In genomic region chr2:230898661-230899091, GRCh38 we compare ENCODE assay signal across 2 cellular contexts.
TF ChIP-seq lines count a peak whose summit lies in the region.

No MANE protein-coding gene starts in this region.

TF ChIP-seq in H1, 55 proteins besides CTCF, POLR2A, EP300 and RAD21:
- TF ChIP-seq, protein P1, sequence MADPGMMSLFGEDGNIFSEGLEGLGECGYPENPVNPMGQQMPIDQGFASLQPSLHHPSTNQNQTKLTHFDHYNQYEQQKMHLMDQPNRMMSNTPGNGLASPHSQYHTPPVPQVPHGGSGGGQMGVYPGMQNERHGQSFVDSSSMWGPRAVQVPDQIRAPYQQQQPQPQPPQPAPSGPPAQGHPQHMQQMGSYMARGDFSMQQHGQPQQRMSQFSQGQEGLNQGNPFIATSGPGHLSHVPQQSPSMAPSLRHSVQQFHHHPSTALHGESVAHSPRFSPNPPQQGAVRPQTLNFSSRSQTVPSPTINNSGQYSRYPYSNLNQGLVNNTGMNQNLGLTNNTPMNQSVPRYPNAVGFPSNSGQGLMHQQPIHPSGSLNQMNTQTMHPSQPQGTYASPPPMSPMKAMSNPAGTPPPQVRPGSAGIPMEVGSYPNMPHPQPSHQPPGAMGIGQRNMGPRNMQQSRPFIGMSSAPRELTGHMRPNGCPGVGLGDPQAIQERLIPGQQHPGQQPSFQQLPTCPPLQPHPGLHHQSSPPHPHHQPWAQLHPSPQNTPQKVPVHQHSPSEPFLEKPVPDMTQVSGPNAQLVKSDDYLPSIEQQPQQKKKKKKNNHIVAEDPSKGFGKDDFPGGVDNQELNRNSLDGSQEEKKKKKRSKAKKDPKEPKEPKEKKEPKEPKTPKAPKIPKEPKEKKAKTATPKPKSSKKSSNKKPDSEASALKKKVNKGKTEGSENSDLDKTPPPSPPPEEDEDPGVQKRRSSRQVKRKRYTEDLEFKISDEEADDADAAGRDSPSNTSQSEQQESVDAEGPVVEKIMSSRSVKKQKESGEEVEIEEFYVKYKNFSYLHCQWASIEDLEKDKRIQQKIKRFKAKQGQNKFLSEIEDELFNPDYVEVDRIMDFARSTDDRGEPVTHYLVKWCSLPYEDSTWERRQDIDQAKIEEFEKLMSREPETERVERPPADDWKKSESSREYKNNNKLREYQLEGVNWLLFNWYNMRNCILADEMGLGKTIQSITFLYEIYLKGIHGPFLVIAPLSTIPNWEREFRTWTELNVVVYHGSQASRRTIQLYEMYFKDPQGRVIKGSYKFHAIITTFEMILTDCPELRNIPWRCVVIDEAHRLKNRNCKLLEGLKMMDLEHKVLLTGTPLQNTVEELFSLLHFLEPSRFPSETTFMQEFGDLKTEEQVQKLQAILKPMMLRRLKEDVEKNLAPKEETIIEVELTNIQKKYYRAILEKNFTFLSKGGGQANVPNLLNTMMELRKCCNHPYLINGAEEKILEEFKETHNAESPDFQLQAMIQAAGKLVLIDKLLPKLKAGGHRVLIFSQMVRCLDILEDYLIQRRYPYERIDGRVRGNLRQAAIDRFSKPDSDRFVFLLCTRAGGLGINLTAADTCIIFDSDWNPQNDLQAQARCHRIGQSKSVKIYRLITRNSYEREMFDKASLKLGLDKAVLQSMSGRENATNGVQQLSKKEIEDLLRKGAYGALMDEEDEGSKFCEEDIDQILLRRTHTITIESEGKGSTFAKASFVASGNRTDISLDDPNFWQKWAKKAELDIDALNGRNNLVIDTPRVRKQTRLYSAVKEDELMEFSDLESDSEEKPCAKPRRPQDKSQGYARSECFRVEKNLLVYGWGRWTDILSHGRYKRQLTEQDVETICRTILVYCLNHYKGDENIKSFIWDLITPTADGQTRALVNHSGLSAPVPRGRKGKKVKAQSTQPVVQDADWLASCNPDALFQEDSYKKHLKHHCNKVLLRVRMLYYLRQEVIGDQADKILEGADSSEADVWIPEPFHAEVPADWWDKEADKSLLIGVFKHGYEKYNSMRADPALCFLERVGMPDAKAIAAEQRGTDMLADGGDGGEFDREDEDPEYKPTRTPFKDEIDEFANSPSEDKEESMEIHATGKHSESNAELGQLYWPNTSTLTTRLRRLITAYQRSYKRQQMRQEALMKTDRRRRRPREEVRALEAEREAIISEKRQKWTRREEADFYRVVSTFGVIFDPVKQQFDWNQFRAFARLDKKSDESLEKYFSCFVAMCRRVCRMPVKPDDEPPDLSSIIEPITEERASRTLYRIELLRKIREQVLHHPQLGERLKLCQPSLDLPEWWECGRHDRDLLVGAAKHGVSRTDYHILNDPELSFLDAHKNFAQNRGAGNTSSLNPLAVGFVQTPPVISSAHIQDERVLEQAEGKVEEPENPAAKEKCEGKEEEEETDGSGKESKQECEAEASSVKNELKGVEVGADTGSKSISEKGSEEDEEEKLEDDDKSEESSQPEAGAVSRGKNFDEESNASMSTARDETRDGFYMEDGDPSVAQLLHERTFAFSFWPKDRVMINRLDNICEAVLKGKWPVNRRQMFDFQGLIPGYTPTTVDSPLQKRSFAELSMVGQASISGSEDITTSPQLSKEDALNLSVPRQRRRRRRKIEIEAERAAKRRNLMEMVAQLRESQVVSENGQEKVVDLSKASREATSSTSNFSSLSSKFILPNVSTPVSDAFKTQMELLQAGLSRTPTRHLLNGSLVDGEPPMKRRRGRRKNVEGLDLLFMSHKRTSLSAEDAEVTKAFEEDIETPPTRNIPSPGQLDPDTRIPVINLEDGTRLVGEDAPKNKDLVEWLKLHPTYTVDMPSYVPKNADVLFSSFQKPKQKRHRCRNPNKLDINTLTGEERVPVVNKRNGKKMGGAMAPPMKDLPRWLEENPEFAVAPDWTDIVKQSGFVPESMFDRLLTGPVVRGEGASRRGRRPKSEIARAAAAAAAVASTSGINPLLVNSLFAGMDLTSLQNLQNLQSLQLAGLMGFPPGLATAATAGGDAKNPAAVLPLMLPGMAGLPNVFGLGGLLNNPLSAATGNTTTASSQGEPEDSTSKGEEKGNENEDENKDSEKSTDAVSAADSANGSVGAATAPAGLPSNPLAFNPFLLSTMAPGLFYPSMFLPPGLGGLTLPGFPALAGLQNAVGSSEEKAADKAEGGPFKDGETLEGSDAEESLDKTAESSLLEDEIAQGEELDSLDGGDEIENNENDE (IDR thresholded peaks at IDR 0.05; ENCODE audit: insufficient replicate concordance, low read length): no peak
- TF ChIP-seq SP2 (IDR thresholded peaks at IDR 0.05; ENCODE audit: low read length): no peak
- no peak for TF ChIP-seq HDAC2 (IDR thresholded peaks at IDR 0.05; ENCODE audit: borderline replicate concordance in 1 of 2, low read depth in 2 of 2, low read length in 2 of 2)
- TF ChIP-seq RFX5 (IDR thresholded peaks at IDR 0.05; ENCODE audit: borderline replicate concordance, low read depth, low read length): no peak
- TF ChIP-seq RNF2 (IDR thresholded peaks at IDR 0.05; ENCODE audit: borderline replicate concordance, low read depth, low read length, missing control alignments, poor library complexity, severe bottlenecking): no peak
- TF ChIP-seq, protein P2, sequence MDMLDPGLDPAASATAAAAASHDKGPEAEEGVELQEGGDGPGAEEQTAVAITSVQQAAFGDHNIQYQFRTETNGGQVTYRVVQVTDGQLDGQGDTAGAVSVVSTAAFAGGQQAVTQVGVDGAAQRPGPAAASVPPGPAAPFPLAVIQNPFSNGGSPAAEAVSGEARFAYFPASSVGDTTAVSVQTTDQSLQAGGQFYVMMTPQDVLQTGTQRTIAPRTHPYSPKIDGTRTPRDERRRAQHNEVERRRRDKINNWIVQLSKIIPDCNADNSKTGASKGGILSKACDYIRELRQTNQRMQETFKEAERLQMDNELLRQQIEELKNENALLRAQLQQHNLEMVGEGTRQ (IDR thresholded peaks at IDR 0.05; ENCODE audit: low read length): no peak
- TF ChIP-seq CBX8 (IDR thresholded peaks at IDR 0.05; ENCODE audit: borderline replicate concordance, low read depth, low read length): no peak
- no peak for TF ChIP-seq KDM4A (IDR thresholded peaks at IDR 0.05; ENCODE audit: low read depth, low read length, severe bottlenecking)
- no peak for TF ChIP-seq CHD2 (IDR thresholded peaks at IDR 0.05; ENCODE audit: low read length)
- TF ChIP-seq CEBPB (IDR thresholded peaks at IDR 0.05; ENCODE audit: low read depth, low read length): no peak
- no peak for TF ChIP-seq TEAD4 (IDR thresholded peaks at IDR 0.05; ENCODE audit: low read depth, low read length)
- no peak for TF ChIP-seq ZNF274 (IDR thresholded peaks at IDR 0.05; ENCODE audit: borderline replicate concordance, extremely low read depth, low read length)
- no peak for TF ChIP-seq GABPA (IDR thresholded peaks at IDR 0.05; ENCODE audit: borderline replicate concordance, insufficient read depth, low read length)
- no peak for TF ChIP-seq E2F6 (IDR thresholded peaks at IDR 0.05)

TF ChIP-seq in neural cell, 6 proteins besides CTCF, POLR2A, EP300 and RAD21:
- TF ChIP-seq, protein P3, sequence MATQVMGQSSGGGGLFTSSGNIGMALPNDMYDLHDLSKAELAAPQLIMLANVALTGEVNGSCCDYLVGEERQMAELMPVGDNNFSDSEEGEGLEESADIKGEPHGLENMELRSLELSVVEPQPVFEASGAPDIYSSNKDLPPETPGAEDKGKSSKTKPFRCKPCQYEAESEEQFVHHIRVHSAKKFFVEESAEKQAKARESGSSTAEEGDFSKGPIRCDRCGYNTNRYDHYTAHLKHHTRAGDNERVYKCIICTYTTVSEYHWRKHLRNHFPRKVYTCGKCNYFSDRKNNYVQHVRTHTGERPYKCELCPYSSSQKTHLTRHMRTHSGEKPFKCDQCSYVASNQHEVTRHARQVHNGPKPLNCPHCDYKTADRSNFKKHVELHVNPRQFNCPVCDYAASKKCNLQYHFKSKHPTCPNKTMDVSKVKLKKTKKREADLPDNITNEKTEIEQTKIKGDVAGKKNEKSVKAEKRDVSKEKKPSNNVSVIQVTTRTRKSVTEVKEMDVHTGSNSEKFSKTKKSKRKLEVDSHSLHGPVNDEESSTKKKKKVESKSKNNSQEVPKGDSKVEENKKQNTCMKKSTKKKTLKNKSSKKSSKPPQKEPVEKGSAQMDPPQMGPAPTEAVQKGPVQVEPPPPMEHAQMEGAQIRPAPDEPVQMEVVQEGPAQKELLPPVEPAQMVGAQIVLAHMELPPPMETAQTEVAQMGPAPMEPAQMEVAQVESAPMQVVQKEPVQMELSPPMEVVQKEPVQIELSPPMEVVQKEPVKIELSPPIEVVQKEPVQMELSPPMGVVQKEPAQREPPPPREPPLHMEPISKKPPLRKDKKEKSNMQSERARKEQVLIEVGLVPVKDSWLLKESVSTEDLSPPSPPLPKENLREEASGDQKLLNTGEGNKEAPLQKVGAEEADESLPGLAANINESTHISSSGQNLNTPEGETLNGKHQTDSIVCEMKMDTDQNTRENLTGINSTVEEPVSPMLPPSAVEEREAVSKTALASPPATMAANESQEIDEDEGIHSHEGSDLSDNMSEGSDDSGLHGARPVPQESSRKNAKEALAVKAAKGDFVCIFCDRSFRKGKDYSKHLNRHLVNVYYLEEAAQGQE (IDR thresholded peaks at IDR 0.05; ENCODE audit: borderline replicate concordance): no peak
- TF ChIP-seq SMC3 (conservative IDR thresholded peaks at IDR 0.05; ENCODE audit: poor library complexity) (no peak), EZH2 (IDR thresholded peaks at IDR 0.05; ENCODE audit: borderline replicate concordance, insufficient read depth, low read length, poor library complexity, severe bottlenecking) (no peak), MXI1 (conservative IDR thresholded peaks at IDR 0.05; ENCODE audit: poor library complexity, severe bottlenecking) (no peak), POLR2AphosphoS5 (IDR thresholded peaks at IDR 0.05) (no peak), TAF1 (IDR thresholded peaks at IDR 0.05; ENCODE audit: low read depth) (no peak)
